Comparison of ENCODE assay signal across 16 cellular contexts in the genomic region with DNA sequence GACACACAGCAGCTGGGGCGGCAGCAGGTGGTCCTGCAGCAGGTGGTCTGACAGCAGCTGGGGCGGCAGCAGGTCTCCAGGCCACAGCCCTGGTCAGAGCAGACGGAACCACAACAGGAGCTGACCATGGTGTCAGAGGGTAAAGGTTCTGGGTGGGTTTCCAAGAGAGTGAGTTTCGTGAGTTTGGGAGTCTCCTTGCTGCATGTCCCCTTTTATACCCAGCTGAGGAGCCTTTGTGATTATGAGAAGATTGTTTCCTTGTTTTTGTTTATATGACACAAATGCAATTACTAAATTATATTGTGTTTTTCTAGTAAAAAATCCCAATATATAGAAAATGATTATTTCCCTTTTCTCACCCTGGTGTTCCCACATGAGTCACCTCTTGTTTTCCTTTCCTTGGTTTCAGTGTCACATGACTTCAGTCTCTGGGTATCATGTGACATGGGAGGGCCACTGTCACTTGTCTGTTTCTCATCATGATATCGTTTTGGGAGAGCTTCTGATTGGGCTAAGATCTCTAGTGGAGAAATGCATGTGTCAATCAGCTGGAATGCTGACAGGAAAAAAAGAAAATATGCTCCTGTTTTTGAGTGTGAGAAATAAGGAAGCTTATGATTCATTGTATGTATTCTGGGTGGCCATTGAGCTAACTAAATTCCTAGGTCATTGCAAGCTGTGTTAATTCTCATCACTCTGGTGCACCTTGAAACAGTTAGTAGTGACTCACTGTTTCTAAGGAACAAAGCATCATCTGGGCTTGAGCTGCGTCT. TPM values are rescaled to one million over a fixed set of nuclear protein-coding genes. Genes with fewer than 3 reads are reported as not detected.
DNase-seq lines count a peak whose midpoint lies in the region; ATAC-seq and TF ChIP-seq lines count a peak whose summit lies in the region.
"Had no signal": no experiment of that assay in that cellular context is flagged by ENCODE, and none has a peak within 500 bp of the region (broad histone marks: within the 10 kb centered on the region; RNA-seq: fewer than 3 reads in every experiment).

A gene (minus strand): TSS at position 185 of the 773 bp plus-strand sequence. CDS start 57 bp downstream, at position 128.

- POLR2A ChIA-PET in HCT116 (lab: Charles Lee) = interaction anchor here (1.0 kb wide), 1 partner anchor 56 kb away, joined by 5 read pairs; a partner anchor contains a TSS
- POLR2A ChIA-PET in activated CD8-positive, alpha-beta T cell treated with anti-CD3 and anti-CD28 coated beads, Interleukin-2, amount 10 ng/mL, durations not matched to agents 7 days and 5 days (lab: Charles Lee) = no interaction called here

- TF ChIP-seq CTCF in HCT116 (IDR thresholded peaks at IDR 0.05 in 2 of 3, conservative IDR thresholded peaks at IDR 0.05 in 1 of 3; ENCODE audit: borderline replicate concordance in 1 of 3, insufficient read depth in 1 of 3, low read depth in 2 of 3, low read length in 2 of 3) (no peak), foreskin fibroblast (IDR thresholded peaks at IDR 0.05; ENCODE audit: low read depth, low read length) (no peak)

- CTCF ChIA-PET in HCT116 (lab: Charles Lee) = no interaction called here
- CTCF ChIA-PET in activated CD8-positive, alpha-beta T cell treated with anti-CD3 and anti-CD28 coated beads, Interleukin-2, amount 10 ng/mL, durations not matched to agents 7 days and 5 days (lab: Charles Lee) = no interaction called here

- no peaks in the 10 kb centered on the region for H3K9me2 ChIP-seq in HCT116 (ENCODE audit: insufficient read depth)

- peak within 1 kb of the TSS; percentile 41 for H3K4me2 ChIP-seq in HCT116 (ENCODE audit: low read length)

- peak within 1 kb of the TSS; percentile 45; the same call in 1 of the 2 replicates for H3K27ac ChIP-seq in HCT116 (ENCODE audit: low read depth, low read length)
- H3K27ac ChIP-seq: body of pancreas had no signal

- ATAC-seq in HCT116 (no peak), GM21576 (IDR thresholded peaks at IDR 0.05; ENCODE audit: unreplicated experiment) (no peak), GM19023 (IDR thresholded peaks at IDR 0.05; ENCODE audit: unreplicated experiment) (no peak)
- ATAC-seq in activated CD8-positive, alpha-beta T cell treated with anti-CD3 and anti-CD28 coated beads, Interleukin-2, amount 10 ng/mL, durations not matched to agents 7 days and 5 days = no peak
- ATAC-seq: activated CD4-positive, CD25-positive, alpha-beta regulatory T cell treated with anti-CD3 and anti-CD28 coated beads, Interleukin-2, amount 50 U/mL, for 24 hours; activated T-cell treated with anti-CD3 and anti-CD28 coated beads, Interleukin-2, amount 50 U/mL, for 72 hours; body of pancreas had no signal

- peaks cover 0 to 9% of the 10 kb centered on the region in 2 experiments; a peak in 1 of 4 replicates for H3K36me3 ChIP-seq in HCT116 (ENCODE audit: control insufficient read depth in 1 of 2, insufficient read depth in 2 of 2, low read length in 2 of 2)

- H3K36me3 Mint-ChIP-seq in activated CD8-positive, alpha-beta T cell treated with anti-CD3 and anti-CD28 coated beads, Interleukin-2, amount 10 ng/mL, durations not matched to agents 7 days and 5 days (ENCODE audit: low read depth) = peaks cover 3% of the 10 kb centered on the region

- no peaks in the 10 kb centered on the region for H4K20me1 ChIP-seq in HCT116 (ENCODE audit: insufficient read depth)

- H3K27me3 ChIP-seq in HCT116 (ENCODE audit: insufficient read depth, low read length) = no peaks in the 10 kb centered on the region
- H3K27me3 ChIP-seq: body of pancreas had no signal

- H3K4me3 ChIP-seq in HCT116 (replicated peaks in 1 of 2; ENCODE audit: low read depth in 1 of 2, low read length in 2 of 2) = peak within 1 kb of the TSS; percentile 35 to 49
- no peak within 1 kb of the TSS for H3K4me3 ChIP-seq in foreskin fibroblast (ENCODE audit: low read depth in 1 of 2, low read length in 2 of 2)
- H3K4me3 ChIP-seq: body of pancreas had no signal

- H3K27me3 Mint-ChIP-seq in activated CD8-positive, alpha-beta T cell treated with anti-CD3 and anti-CD28 coated beads, Interleukin-2, amount 10 ng/mL, durations not matched to agents 7 days and 5 days (ENCODE audit: low read depth) = no peaks in the 10 kb centered on the region
- H3K27me3 Mint-ChIP-seq: type B pancreatic cell had no signal

- no TSS peak for BruUV-seq in HCT116 (replicated peaks; lab: Mats Ljungman, UMichigan)

- intact Hi-C loops in HCT116 (cut with micrococcal nuclease) = no loop called here

- H2AFZ ChIP-seq in HCT116 (ENCODE audit: low read depth, low read length, poor library complexity, severe bottlenecking) = no peak within 1 kb of the TSS

- RAD21 ChIA-PET in HCT116 (lab: Charles Lee; ENCODE audit: low non-redundant PET in 1 of 2, low total read pairs in 2 of 2, uncharacterized antibody in 2 of 2, unreplicated experiment in 2 of 2) = no interaction called here

- H3K9me3 Mint-ChIP-seq in activated CD8-positive, alpha-beta T cell treated with anti-CD3 and anti-CD28 coated beads, Interleukin-2, amount 10 ng/mL, durations not matched to agents 7 days and 5 days (ENCODE audit: insufficient read depth) = peaks cover 10% of the 10 kb centered on the region

- H3K79me2 ChIP-seq in HCT116 (ENCODE audit: insufficient read depth, low read length) = no peaks in the 10 kb centered on the region

- peak within 1 kb of the TSS; percentile 41; the same call in 1 of the 2 replicates for H3K9ac ChIP-seq in HCT116 (ENCODE audit: low read length)

- peaks cover 6 to 41% of the 10 kb centered on the region in 2 experiments; a peak in 3 of 4 replicates for H3K9me3 ChIP-seq in HCT116 (ENCODE audit: control insufficient read depth in 1 of 2, insufficient read depth in 1 of 2, low read depth in 1 of 2, low read length in 2 of 2)
- H3K9me3 ChIP-seq: body of pancreas had no signal

- no peak for TF ChIP-seq RAD21 in HCT116 (IDR thresholded peaks at IDR 0.05; ENCODE audit: low read depth)

- no peak within 1 kb of the TSS for H3K4me3 Mint-ChIP-seq in activated CD8-positive, alpha-beta T cell treated with anti-CD3 and anti-CD28 coated beads, Interleukin-2, amount 10 ng/mL, durations not matched to agents 7 days and 5 days
- H3K4me3 Mint-ChIP-seq: activated T-cell treated with anti-CD3 and anti-CD28 coated beads, Interleukin-2, amount 50 U/mL, for 72 hours; type B pancreatic cell had no signal

- no peak within 1 kb of the TSS for H3K27ac Mint-ChIP-seq in activated CD8-positive, alpha-beta T cell treated with anti-CD3 and anti-CD28 coated beads, Interleukin-2, amount 10 ng/mL, durations not matched to agents 7 days and 5 days
- H3K27ac Mint-ChIP-seq: activated T-cell treated with anti-CD3 and anti-CD28 coated beads, Interleukin-2, amount 50 U/mL, for 72 hours; type B pancreatic cell had no signal

- TF ChIP-seq POLR2A in HCT116 (IDR thresholded peaks at IDR 0.05; ENCODE audit: borderline replicate concordance, extremely low read depth, insufficient read depth, insufficient read length) = no peak

- no peaks in the 10 kb centered on the region; a peak in 1 of 4 replicates for H3K4me1 ChIP-seq in HCT116 (ENCODE audit: control insufficient read depth in 1 of 2, insufficient read depth in 2 of 2, low read length in 2 of 2)
- H3K4me1 ChIP-seq: body of pancreas had no signal

- H3K4me1 Mint-ChIP-seq in activated CD8-positive, alpha-beta T cell treated with anti-CD3 and anti-CD28 coated beads, Interleukin-2, amount 10 ng/mL, durations not matched to agents 7 days and 5 days (ENCODE audit: low read depth) = no peaks in the 10 kb centered on the region

- DNase-seq in A172 (ENCODE audit: low spot score) (peak; percentile 53), HCT116 (ENCODE audit: low read depth, low spot score) (no peak), SW480 (ENCODE audit: low spot score) (peak; percentile 39), foreskin fibroblast (peak; percentile 80 to 89), SKM-1 treated with dmso at 0.1 percent for 144 hours (lab: John Stamatoyannopoulos, UW; ENCODE audit: unreplicated experiment) (no peak)
- DNase-seq in activated CD8-positive, alpha-beta T cell treated with anti-CD3 and anti-CD28 coated beads, Interleukin-2, amount 10 ng/mL, durations not matched to agents 7 days and 5 days = no peak
- DNase-seq: activated T-cell treated with anti-CD3 and anti-CD28 coated beads, Interleukin-2, amount 50 U/mL, for 72 hours; body of pancreas; NCI-H526 treated with DMSO at 0.1 percent for 48 hours had no signal

TF ChIP-seq in HCT116, 20 proteins besides CTCF, POLR2A, EP300 and RAD21:
- TF ChIP-seq, protein P1, sequence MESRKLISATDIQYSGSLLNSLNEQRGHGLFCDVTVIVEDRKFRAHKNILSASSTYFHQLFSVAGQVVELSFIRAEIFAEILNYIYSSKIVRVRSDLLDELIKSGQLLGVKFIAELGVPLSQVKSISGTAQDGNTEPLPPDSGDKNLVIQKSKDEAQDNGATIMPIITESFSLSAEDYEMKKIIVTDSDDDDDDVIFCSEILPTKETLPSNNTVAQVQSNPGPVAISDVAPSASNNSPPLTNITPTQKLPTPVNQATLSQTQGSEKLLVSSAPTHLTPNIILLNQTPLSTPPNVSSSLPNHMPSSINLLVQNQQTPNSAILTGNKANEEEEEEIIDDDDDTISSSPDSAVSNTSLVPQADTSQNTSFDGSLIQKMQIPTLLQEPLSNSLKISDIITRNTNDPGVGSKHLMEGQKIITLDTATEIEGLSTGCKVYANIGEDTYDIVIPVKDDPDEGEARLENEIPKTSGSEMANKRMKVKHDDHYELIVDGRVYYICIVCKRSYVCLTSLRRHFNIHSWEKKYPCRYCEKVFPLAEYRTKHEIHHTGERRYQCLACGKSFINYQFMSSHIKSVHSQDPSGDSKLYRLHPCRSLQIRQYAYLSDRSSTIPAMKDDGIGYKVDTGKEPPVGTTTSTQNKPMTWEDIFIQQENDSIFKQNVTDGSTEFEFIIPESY (IDR thresholded peaks at IDR 0.05; ENCODE audit: extremely low read depth, insufficient replicate concordance, low read length) = no peak
- TF ChIP-seq POLR2AphosphoS5 (IDR thresholded peaks at IDR 0.05; ENCODE audit: low read depth, low read length) (no peak), CBX3 (IDR thresholded peaks at IDR 0.05; ENCODE audit: low read depth) (0 out of 2 replicates have a peak, but pooled peaks have one; percentile 14), EGR1 (IDR thresholded peaks at IDR 0.05; ENCODE audit: low read depth) (no peak)

RNA-seq across cellular contexts. Expression of the gene that starts here (rescaled TPM):
- not detected in 2 replicates for total RNA-seq in A172 (2014; rRNA removed; shearing (Covaris generic))
- not detected for total RNA-seq in HCT116 (2021; ENCODE audit: unreplicated experiment)
- polyA plus RNA-seq in HCT116 (2012) = 0.29 and 0.90 TPM in 2 replicates
- not detected for total RNA-seq in activated CD8-positive, alpha-beta T cell treated with anti-CD3 and anti-CD28 coated beads, Interleukin-2, amount 10 ng/mL, durations not matched to agents 7 days and 5 days
- total RNA-seq: A673; activated T-cell treated with anti-CD3 and anti-CD28 coated beads, Interleukin-2, amount 50 U/mL, for 72 hours; body of pancreas; myocyte; skeletal muscle tissue had no signal

Comparison
In these comparisons a context has a peak if more than half of its experiments do, and no peak if none do; other contexts are left out.
1. Peak in DNase-seq in A172; RNA of the gene not detected or under 1 TPM.
2. DNase-seq: peak in SW480 (single experiment) and foreskin fibroblast (2 of 2); none in HCT116 (single experiment), SKM-1 treated with dmso at 0.1 percent for 144 hours (single experiment) and activated CD8-positive, alpha-beta T cell treated with anti-CD3 and anti-CD28 coated beads, Interleukin-2, amount 10 ng/mL, durations not matched to agents 7 days and 5 days (single experiment).
3. H3K4me3 ChIP-seq: peak in HCT116 (2 of 2); none in foreskin fibroblast (0 of 2).